15 cellular contexts compared by ENCODE assay signal in the genomic region with DNA sequence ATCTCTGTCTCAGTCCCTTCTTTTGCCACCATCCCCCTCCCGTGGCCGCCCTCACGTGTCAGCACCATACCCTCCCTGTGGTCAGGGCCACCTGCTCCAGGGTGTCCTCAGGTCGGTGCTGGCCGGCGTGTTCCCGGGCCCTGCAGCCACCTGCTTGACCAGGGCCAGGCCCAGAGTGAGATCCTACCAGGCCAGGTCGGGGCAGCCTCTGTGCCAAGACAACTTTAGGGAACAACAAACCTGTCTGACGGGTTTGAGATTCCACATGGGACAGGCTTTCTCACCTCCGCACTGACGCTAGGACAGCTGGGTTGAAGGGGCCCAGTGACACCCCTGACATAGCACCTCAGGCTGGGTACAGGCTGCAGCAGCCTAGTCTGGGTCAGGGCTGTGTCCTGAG. TPM values are rescaled to one million over a fixed set of nuclear protein-coding genes. Genes with fewer than 3 reads are reported as not detected.
DNase-seq lines count a peak whose midpoint lies in the region; ATAC-seq and TF ChIP-seq lines count a peak whose summit lies in the region.
"Had no signal": no experiment of that assay in that cellular context is flagged by ENCODE, and none has a peak within 500 bp of the region (broad histone marks: within the 10 kb centered on the region; RNA-seq: fewer than 3 reads in every experiment).

No MANE protein-coding gene starts in this region.

- H4K20me1 ChIP-seq in PC-3 (ENCODE audit: low read length), result no peaks in the 10 kb centered on the region
- no peaks in the 10 kb centered on the region for H4K20me1 ChIP-seq in osteoblast (ENCODE audit: insufficient read depth, low read length)

- no peaks in the 10 kb centered on the region for H3K9me2 ChIP-seq in PC-3 (replicated peaks; ENCODE audit: low read length)

- TF ChIP-seq POLR2A in esophagus squamous epithelium (IDR thresholded peaks at IDR 0.05), result no peak

- intact Hi-C loops in CD14-positive monocyte (cut with micrococcal nuclease) (no loop called here), PC-3 (cut with micrococcal nuclease) (no loop called here), esophagus squamous epithelium (cut with DNase I) (no loop called here)

- H3K4me3 Mint-ChIP-seq in CD14-positive monocyte, result peak overlapping the region in 1 of 2 donors; percentile 88
- no peak overlapping the region for H3K4me3 Mint-ChIP-seq in T-helper 2 cell treated with Interferon-gamma antibody and Interleukin-4, amounts not matched to agents 5 μg/mL and 100 μg/mL, for 36 hours

- peak overlapping the region; percentile 79 for H3K9ac ChIP-seq in PC-3 (ENCODE audit: low read length)

- DNase-seq in CD14-positive monocyte (ENCODE audit: low spot score) (no peak), PC-3 (peak; percentile 80), esophagus squamous epithelium (lab: John Stamatoyannopoulos, UW) (no peak), osteoblast (ENCODE audit: insufficient read length, low spot score, missing footprints) (peak; percentile 74), SHP77 (lab: John Stamatoyannopoulos, UW) (no peak)
- no peak for DNase-seq in T-helper 2 cell treated with Interferon-gamma antibody and Interleukin-4, amounts not matched to agents 5 μg/mL and 100 μg/mL, for 36 hours (ENCODE audit: low spot score)
- DNase-seq: activated CD8-positive, alpha-beta memory T cell treated with anti-CD3 and anti-CD28 coated beads for 24 hours; adrenal gland; BE2C; effector memory CD4-positive, alpha-beta T cell; heart right ventricle; NCI-H446; SHP77 treated with DMSO at 0.1 percent for 48 hours had no signal

- H3K27me3 Mint-ChIP-seq in CD14-positive monocyte (ENCODE audit: low read depth in 3 of 3), result peaks cover 0 to 7% (median 0%) of the 10 kb centered on the region in 3 donors
- H3K27me3 Mint-ChIP-seq in T-helper 2 cell treated with Interferon-gamma antibody and Interleukin-4, amounts not matched to agents 5 μg/mL and 100 μg/mL, for 36 hours (ENCODE audit: low read depth), result peaks cover 4% of the 10 kb centered on the region

- H2AFZ ChIP-seq in PC-3 (ENCODE audit: low read length), result no peak overlapping the region
- no peak overlapping the region for H2AFZ ChIP-seq in osteoblast (ENCODE audit: low read length)

- no TSS peak for BruUV-seq in PC-3 (replicated peaks; lab: Mats Ljungman, UMichigan)

- H3K27me3 ChIP-seq in PC-3 (ENCODE audit: low read length), result no peaks in the 10 kb centered on the region
- no peaks in the 10 kb centered on the region for H3K27me3 ChIP-seq in esophagus squamous epithelium
- H3K27me3 ChIP-seq in osteoblast (ENCODE audit: insufficient read depth, low read length), result no peaks in the 10 kb centered on the region
- H3K27me3 ChIP-seq: adrenal gland, BE2C had no signal

- H3K9me3 ChIP-seq in PC-3 (ENCODE audit: low read length), result no peaks in the 10 kb centered on the region
- no peaks in the 10 kb centered on the region for H3K9me3 ChIP-seq in esophagus squamous epithelium
- no peaks in the 10 kb centered on the region for H3K9me3 ChIP-seq in osteoblast (ENCODE audit: low read depth, low read length)
- H3K9me3 ChIP-seq: adrenal gland, BE2C, heart right ventricle had no signal

- CTCF ChIA-PET in PC-3 (lab: Charles Lee), result no interaction called here

- no peaks in the 10 kb centered on the region for H3F3A ChIP-seq in PC-3 (ENCODE audit: low read length, unreplicated experiment)

- H3K27ac ChIP-seq in PC-3 (ENCODE audit: low read length) (peak overlapping the region; percentile 95), esophagus squamous epithelium (peak overlapping the region; percentile 84 to 92 (median 88)), osteoblast (ENCODE audit: low read depth, low read length) (no peak overlapping the region)
- H3K27ac ChIP-seq: adrenal gland had no signal

- ATAC-seq in PC-3 (no peak), HG02973 (IDR thresholded peaks at IDR 0.05; ENCODE audit: unreplicated experiment) (no peak)
- no peak for ATAC-seq in activated CD4-positive, CD25-positive, alpha-beta regulatory T cell treated with anti-CD3 and anti-CD28 coated beads, Interleukin-2, amount 50 U/mL, for 24 hours
- ATAC-seq: heart right ventricle had no signal

- H3K4me2 ChIP-seq in PC-3 (ENCODE audit: low read length) (peak overlapping the region; percentile 77), osteoblast (ENCODE audit: insufficient read depth, low read length) (no peak overlapping the region)

- H3K79me2 ChIP-seq in PC-3 (ENCODE audit: low read length), result 0 out of 2 replicates have a peak, but pooled peaks cover 13% of the 10 kb centered on the region
- no peaks in the 10 kb centered on the region for H3K79me2 ChIP-seq in osteoblast (ENCODE audit: insufficient read depth, low read length)

- H3K4me1 ChIP-seq in PC-3 (ENCODE audit: insufficient read depth, low read length) (peaks cover 55% of the 10 kb centered on the region), esophagus squamous epithelium (peaks cover 33 to 77% (median 55%) of the 10 kb centered on the region in 3 donors), osteoblast (ENCODE audit: insufficient read depth, low read length) (peaks cover 26% of the 10 kb centered on the region)
- H3K4me1 ChIP-seq: adrenal gland, BE2C had no signal

- peaks cover 61% of the 10 kb centered on the region for H3K4me1 Mint-ChIP-seq in CD14-positive monocyte
- H3K4me1 Mint-ChIP-seq in T-helper 2 cell treated with Interferon-gamma antibody and Interleukin-4, amounts not matched to agents 5 μg/mL and 100 μg/mL, for 36 hours (ENCODE audit: low read depth), result peaks cover 11% of the 10 kb centered on the region

- H3K36me3 ChIP-seq in PC-3 (ENCODE audit: low read depth, low read length) (no peaks in the 10 kb centered on the region), esophagus squamous epithelium (no peaks in the 10 kb centered on the region), osteoblast (ENCODE audit: insufficient read depth, low read length) (no peaks in the 10 kb centered on the region)
- H3K36me3 ChIP-seq: adrenal gland, BE2C, heart right ventricle had no signal

- WGBS in esophagus squamous epithelium, 2 donors, result 28 to 77% methylated on average over 4 to 7 of the region's 11 CpGs

- TF ChIP-seq CTCF in CD14-positive monocyte (IDR thresholded peaks at IDR 0.05), result no peak
- no peak for TF ChIP-seq CTCF in PC-3 (conservative IDR thresholded peaks at IDR 0.05; ENCODE audit: low read depth, low read length)
- no peak for TF ChIP-seq CTCF in esophagus squamous epithelium (IDR thresholded peaks at IDR 0.05)
- TF ChIP-seq CTCF in osteoblast (IDR thresholded peaks at IDR 0.05; ENCODE audit: extremely low read depth, low read depth, low read length), result no peak

- peaks cover 0 to 2% (median 0%) of the 10 kb centered on the region in 7 donors for H3K9me3 Mint-ChIP-seq in CD14-positive monocyte
- no peaks in the 10 kb centered on the region for H3K9me3 Mint-ChIP-seq in T-helper 2 cell treated with Interferon-gamma antibody and Interleukin-4, amounts not matched to agents 5 μg/mL and 100 μg/mL, for 36 hours

- peak overlapping the region; percentile 47; the same call in 1 of the 2 replicates for H3K4me3 ChIP-seq in PC-3 (ENCODE audit: low read length)
- H3K4me3 ChIP-seq in esophagus squamous epithelium, result no peak overlapping the region
- H3K4me3 ChIP-seq in osteoblast (ENCODE audit: insufficient read depth, low read length), result no peak overlapping the region
- H3K4me3 ChIP-seq: adrenal gland, heart right ventricle had no signal

- POLR2A ChIA-PET in PC-3 (lab: Charles Lee; ENCODE audit: unreplicated experiment), result no interaction called here

- peak overlapping the region; percentile 82 to 98 (median 96) for H3K27ac Mint-ChIP-seq in CD14-positive monocyte
- H3K27ac Mint-ChIP-seq in T-helper 2 cell treated with Interferon-gamma antibody and Interleukin-4, amounts not matched to agents 5 μg/mL and 100 μg/mL, for 36 hours, result no peak overlapping the region

- peaks cover 0 to 8% of the 10 kb centered on the region in 2 donors for H3K36me3 Mint-ChIP-seq in CD14-positive monocyte
- no peaks in the 10 kb centered on the region for H3K36me3 Mint-ChIP-seq in T-helper 2 cell treated with Interferon-gamma antibody and Interleukin-4, amounts not matched to agents 5 μg/mL and 100 μg/mL, for 36 hours (ENCODE audit: low read depth)

RNA-seq across cellular contexts. Expression of a gene that starts 7.5 kb away (rescaled TPM):
- 1 to 10 TPM in 1 of 2 donors, under 1 TPM in 1; 0.71 to 2.6 TPM for polyA plus RNA-seq in CD14-positive monocyte
- total RNA-seq in PC-3 (2014; rRNA removed) (62.4 and 75.0 TPM in 2 replicates), esophagus squamous epithelium (10 to 100 TPM; 31.3 to 84.3 (median 68.3) TPM), osteoblast (58.0 and 69.1 TPM in 2 replicates)

RNA-seq across cellular contexts. Expression of a gene that starts 24.0 kb away (rescaled TPM):
- polyA plus RNA-seq in CD14-positive monocyte, result 10 to 100 TPM in 1 of 2 donors, 1 to 10 TPM in 1; 6.2 to 15.4 TPM
- 82.4 and 93.0 TPM in 2 replicates for total RNA-seq in PC-3 (2014; rRNA removed)
- total RNA-seq in esophagus squamous epithelium, result 10 to 100 TPM; 59.3 to 68.5 (median 61.6) TPM
- 75.7 and 100 TPM in 2 replicates for total RNA-seq in osteoblast

RNA-seq across cellular contexts. Expression of a gene that starts 56.2 kb away (rescaled TPM):
- polyA plus RNA-seq in CD14-positive monocyte, result not detected
- 3.3 and 6.3 TPM in 2 replicates for total RNA-seq in PC-3 (2014; rRNA removed)
- total RNA-seq in esophagus squamous epithelium, result 1 to 10 TPM in 3 of 4 donors, under 1 TPM in 1; 0.38 to 1.6 (median 1.2) TPM
- total RNA-seq in osteoblast, result 1.8 and 2.9 TPM in 2 replicates

RNA-seq across cellular contexts. Expression of a gene that starts 59.9 kb away (rescaled TPM):
- 100 to 1,000 TPM; 143 to 160 TPM for polyA plus RNA-seq in CD14-positive monocyte
- total RNA-seq in PC-3 (2014; rRNA removed), result 102 and 187 TPM in 2 replicates
- total RNA-seq in esophagus squamous epithelium, result 100 to 1,000 TPM in 3 of 4 donors, 10 to 100 TPM in 1; 83.4 to 171 (median 132) TPM
- 12.4 and 13.8 TPM in 2 replicates for total RNA-seq in osteoblast

Comparison
In these comparisons a context has a peak if more than half of its experiments do, and no peak if none do; other contexts are left out.
1. DNase-seq: peak in PC-3 (single experiment) and osteoblast (single experiment); none in CD14-positive monocyte (single experiment), esophagus squamous epithelium (single experiment), T-helper 2 cell treated with Interferon-gamma antibody and Interleukin-4, amounts not matched to agents 5 μg/mL and 100 μg/mL, for 36 hours (single experiment) and SHP77 (0 of 2).